In genomic region chr22:30302810-30303138, GRCh38 we compare ENCODE assay signal across 6 cellular contexts. TPM values are rescaled to one million over a fixed set of nuclear protein-coding genes. Genes with fewer than 3 reads are reported as not detected.
A peak's percentile ranks its signal among the peaks of the same experiment; 100 is the strongest.
DNase-seq lines count a peak whose midpoint lies in the region; TF ChIP-seq lines count a peak whose summit lies in the region.

No MANE protein-coding gene starts in this region.

- TF ChIP-seq CTCF in RWPE1 (conservative IDR thresholded peaks at IDR 0.05; ENCODE audit: low read depth) (no peak), endodermal cell (conservative IDR thresholded peaks at IDR 0.05) (no peak)

- no peaks in the 10 kb centered on the region for H3K27me3 Mint-ChIP-seq in endodermal cell (ENCODE audit: insufficient read depth)

- H3K4me1 ChIP-seq in ACC112 (ENCODE audit: control insufficient read depth, insufficient read depth, low read length, unreplicated experiment): peaks cover 39% of the 10 kb centered on the region
- no peaks in the 10 kb centered on the region for H3K4me1 ChIP-seq in endodermal cell (ENCODE audit: control insufficient read depth, insufficient read depth, low read length)

- no peak overlapping the region for H3K27ac Mint-ChIP-seq in endodermal cell

- H3K27me3 ChIP-seq in ACC112 (ENCODE audit: insufficient read depth, low read length): no peaks in the 10 kb centered on the region
- no peaks in the 10 kb centered on the region for H3K27me3 ChIP-seq in layer of hippocampus (ENCODE audit: control insufficient read depth, insufficient read depth, low read length)
- H3K27me3 ChIP-seq in endodermal cell (ENCODE audit: control insufficient read depth, insufficient read depth, low read length, poor library complexity, severe bottlenecking): no peaks in the 10 kb centered on the region

- H3K27ac ChIP-seq in ACC112 (ENCODE audit: low read depth, low read length) (peak overlapping the region; percentile 39), RWPE1 (peak overlapping the region; percentile 94), layer of hippocampus (ENCODE audit: low read depth, low read length) (peak overlapping the region; percentile 75), endodermal cell (ENCODE audit: low read depth, low read length) (no peak overlapping the region)

- H3K4me3 ChIP-seq in ACC112 (ENCODE audit: low read depth, low read length) (no peak overlapping the region), endodermal cell (ENCODE audit: low read length) (no peak overlapping the region)

- H3K9ac ChIP-seq in endodermal cell (ENCODE audit: extremely low read depth, low read length, poor library complexity, severe bottlenecking): no peak overlapping the region

- H3K9me3 Mint-ChIP-seq in endodermal cell: no peaks in the 10 kb centered on the region

- H3K36me3 ChIP-seq in ACC112 (ENCODE audit: insufficient read depth, low read length): no peaks in the 10 kb centered on the region
- H3K36me3 ChIP-seq in endodermal cell (ENCODE audit: control insufficient read depth, insufficient read depth, low read length): peaks cover 6% of the 10 kb centered on the region

- POLR2A ChIA-PET in RWPE1 (lab: Yijun Ruan, JAX; ENCODE audit: low non-redundant PET): no interaction called here
- POLR2A ChIA-PET in HEK293T (lab: Yijun Ruan, JAX): no interaction called here

- WGBS in endodermal cell (ENCODE audit: insufficient coverage in 1 of 2, insufficient read length in 1 of 2), 2 experiments: 89 to 97% methylated on average over 3 to 5 of the region's 5 CpGs

- no peaks in the 10 kb centered on the region for H3K4me1 Mint-ChIP-seq in endodermal cell

- H3K4me3 Mint-ChIP-seq in endodermal cell: no peak overlapping the region

- H2AFZ ChIP-seq in ACC112 (ENCODE audit: low read length, unreplicated experiment): no peak overlapping the region

- CTCF ChIA-PET in RWPE1 (lab: Yijun Ruan, JAX) (interaction anchor here (0.6 to 1.9 kb wide), 2 partner anchors 15 to 617 kb away, joined by 3 to 9 read pairs; no protein-coding TSS in a partner anchor), HEK293T (lab: Yijun Ruan, JAX) (interaction anchor here (0.6 kb wide), 2 partner anchors 72 to 395 kb away, joined by 3 read pairs; no protein-coding TSS in a partner anchor)

- peaks cover 14% of the 10 kb centered on the region for H3K79me2 ChIP-seq in ACC112 (ENCODE audit: control insufficient read depth, insufficient read depth, low read length, unreplicated experiment)

- no peaks in the 10 kb centered on the region for H3K9me3 ChIP-seq in endodermal cell (ENCODE audit: control insufficient read depth, low read length)

- peaks cover 15% of the 10 kb centered on the region for H3K36me3 Mint-ChIP-seq in endodermal cell (ENCODE audit: low read depth)

- no peak for DNase-seq in RWPE1 (ENCODE audit: low spot score)
- no peak for DNase-seq in HEK293T (ENCODE audit: extremely low spot score)
- no peak for DNase-seq in endodermal cell
- DNase-seq in activated CD4-positive, alpha-beta T cell treated with anti-CD3 and anti-CD28 coated beads, Interleukin-2, amount 50 U/mL, for 48 hours: no peak

TF ChIP-seq in HEK293T, 16 proteins besides CTCF, POLR2A, EP300 and RAD21:
- TF ChIP-seq TARDBP (IDR thresholded peaks at IDR 0.05) (no peak), ZNF384 (IDR thresholded peaks at IDR 0.05) (no peak), ELF4 (IDR thresholded peaks at IDR 0.05) (no peak), CTBP1 (IDR thresholded peaks at IDR 0.05; ENCODE audit: borderline replicate concordance) (no peak), FOXK2 (IDR thresholded peaks at IDR 0.05) (no peak), HDGF (IDR thresholded peaks at IDR 0.05; ENCODE audit: borderline replicate concordance) (no peak), PKNOX1 (IDR thresholded peaks at IDR 0.05) (no peak), LEF1 (IDR thresholded peaks at IDR 0.05; ENCODE audit: borderline replicate concordance) (no peak), SUZ12 (IDR thresholded peaks at IDR 0.05) (no peak), NFRKB (IDR thresholded peaks at IDR 0.05) (no peak), FOXA1 (IDR thresholded peaks at IDR 0.05) (no peak), ARNT (IDR thresholded peaks at IDR 0.05) (no peak), L3MBTL2 (conservative IDR thresholded peaks at IDR 0.05) (no peak), SP1 (IDR thresholded peaks at IDR 0.05) (no peak)

RNA-seq across cellular contexts. Expression of gene CASTOR1, which starts 13.5 kb away (rescaled TPM):
- total RNA-seq in endodermal cell: 10 to 100 TPM; 19.2 to 19.5 TPM
- 8.4 TPM for polyA plus RNA-seq in endodermal cell (2013, experiment 1 of 2)
- polyA plus RNA-seq in endodermal cell (2013, experiment 2 of 2): 10.1 TPM

RNA-seq across cellular contexts. Expression of gene TBC1D10A, which starts 24.0 kb away (rescaled TPM):
- total RNA-seq in endodermal cell: 10 to 100 TPM; 12.1 to 13.7 TPM
- 7.3 TPM for polyA plus RNA-seq in endodermal cell (2013, experiment 1 of 2)
- polyA plus RNA-seq in endodermal cell (2013, experiment 2 of 2): 6.9 TPM

RNA-seq across cellular contexts. Expression of gene OSM, which starts 36.1 kb away (rescaled TPM):
- not detected for total RNA-seq in endodermal cell
- polyA plus RNA-seq in endodermal cell (2013, experiment 1 of 2): not detected
- not detected for polyA plus RNA-seq in endodermal cell (2013, experiment 2 of 2)

RNA-seq across cellular contexts. Expression of gene SF3A1, which starts 53.9 kb away (rescaled TPM):
- total RNA-seq in endodermal cell: 100 to 1,000 TPM; 191 to 195 TPM
- 147 TPM for polyA plus RNA-seq in endodermal cell (2013, experiment 1 of 2)
- 128 TPM for polyA plus RNA-seq in endodermal cell (2013, experiment 2 of 2)

RNA-seq across cellular contexts. Expression of gene CCDC157, which starts 54.0 kb away (rescaled TPM):
- total RNA-seq in endodermal cell: 1 to 10 TPM; 6.1 to 7.2 TPM
- 6.6 TPM for polyA plus RNA-seq in endodermal cell (2013, experiment 1 of 2)
- polyA plus RNA-seq in endodermal cell (2013, experiment 2 of 2): 4.5 TPM
